In genomic region chr5:107615173-107615856, GRCh38 we compare ENCODE assay signal across 20 cellular contexts. TPM values are rescaled to one million over a fixed set of nuclear protein-coding genes. Genes with fewer than 3 reads are reported as not detected.
DNase-seq lines count a peak whose midpoint lies in the region; ATAC-seq and TF ChIP-seq lines count a peak whose summit lies in the region.
"Had no signal": no experiment of that assay in that cellular context is flagged by ENCODE, and none has a peak within 500 bp of the region (broad histone marks: within the 10 kb centered on the region; RNA-seq: fewer than 3 reads in every experiment).

No MANE protein-coding gene starts in this region.

- H2AFZ ChIP-seq in smooth muscle cell (ENCODE audit: low read depth): peak overlapping the region; percentile 38

- no peaks in the 10 kb centered on the region for H4K20me1 ChIP-seq in smooth muscle cell (ENCODE audit: low read depth)

- no peak overlapping the region for H3K4me2 ChIP-seq in smooth muscle cell

- TF ChIP-seq CTCF in smooth muscle cell (IDR thresholded peaks at IDR 0.05; ENCODE audit: borderline replicate concordance, insufficient read depth, poor library complexity, severe bottlenecking): no peak

- no peaks in the 10 kb centered on the region for H3K9me3 Mint-ChIP-seq in activated T-helper 2 cell treated with anti-CD3 and anti-CD28 coated beads, Interferon-gamma antibody, Interleukin-2, Interleukin-4, amounts not matched to agents 10 μg/mL and 5 μg/mL and 100 μg/mL, durations not matched to agents 14 hours and 24 hours and 36 hours
- H3K9me3 Mint-ChIP-seq: activated CD4-positive, alpha-beta T cell treated with anti-CD3 and anti-CD28 coated beads, Interleukin-2, amount 10 ng/mL, durations not matched to agents 24 days and 14 days; stimulated activated naive B cell treated with anti-CD40 and anti-IgM and Interleukin-4, amounts not matched to agents 10 μg/mL and 1 μg/mL and 100 μg/mL, for 72 hours had no signal

- H3K9me3 ChIP-seq in smooth muscle cell (replicated peaks; ENCODE audit: low read depth): no peaks in the 10 kb centered on the region
- H3K9me3 ChIP-seq: adrenal gland, esophagus muscularis mucosa, left ventricle myocardium inferior, right lobe of liver, thyroid gland had no signal

- DNase-seq in HCEC 1CT: peak; percentile 63
- peak; percentile 2 for DNase-seq in RPMI7951 (ENCODE audit: low read depth)
- peak; percentile 63 for DNase-seq in fibroblast of peridontal ligament (ENCODE audit: extremely low read depth)
- no peak for DNase-seq in smooth muscle cell (lab: John Stamatoyannopoulos, UW; ENCODE audit: unreplicated experiment)
- DNase-seq in activated T-helper 2 cell treated with anti-CD3 and anti-CD28 coated beads, Interferon-gamma antibody, Interleukin-2, Interleukin-4, amounts not matched to agents 10 μg/mL and 5 μg/mL and 100 μg/mL, durations not matched to agents 14 hours and 24 hours and 36 hours (ENCODE audit: low spot score): no peak
- no peak for DNase-seq in NCI-H2171 (lab: John Stamatoyannopoulos, UW)
- DNase-seq: activated CD4-positive, alpha-beta T cell treated with anti-CD3 and anti-CD28 coated beads, Interleukin-2, amount 10 ng/mL, durations not matched to agents 24 days and 14 days; activated gamma-delta T cell; adrenal gland; Calu3; central memory CD4-positive, alpha-beta T cell; left ventricle myocardium inferior; NCI-H1694 treated with DMSO at 0.1 percent for 48 hours; occipital lobe; right lobe of liver; stimulated activated naive B cell treated with anti-CD40 and anti-IgM and Interleukin-4, amounts not matched to agents 10 μg/mL and 1 μg/mL and 100 μg/mL, for 72 hours; thyroid gland had no signal

- H3K79me2 ChIP-seq in smooth muscle cell (ENCODE audit: low read depth): no peaks in the 10 kb centered on the region

- H3K4me3 Mint-ChIP-seq in activated T-helper 2 cell treated with anti-CD3 and anti-CD28 coated beads, Interferon-gamma antibody, Interleukin-2, Interleukin-4, amounts not matched to agents 10 μg/mL and 5 μg/mL and 100 μg/mL, durations not matched to agents 14 hours and 24 hours and 36 hours (ENCODE audit: low read depth): no peak overlapping the region
- H3K4me3 Mint-ChIP-seq: activated CD4-positive, alpha-beta T cell treated with anti-CD3 and anti-CD28 coated beads, Interleukin-2, amount 10 ng/mL, durations not matched to agents 24 days and 14 days; stimulated activated naive B cell treated with anti-CD40 and anti-IgM and Interleukin-4, amounts not matched to agents 10 μg/mL and 1 μg/mL and 100 μg/mL, for 72 hours had no signal

- no peaks in the 10 kb centered on the region for H3K27me3 ChIP-seq in smooth muscle cell (ENCODE audit: low read depth)
- H3K27me3 ChIP-seq: adrenal gland, esophagus muscularis mucosa, right lobe of liver, thyroid gland had no signal

- H3K4me3 ChIP-seq in smooth muscle cell: no peak overlapping the region
- H3K4me3 ChIP-seq: adrenal gland, esophagus muscularis mucosa, left ventricle myocardium inferior, right lobe of liver, thyroid gland had no signal

- WGBS in smooth muscle cell (ENCODE audit: low lambda C conversion rate): 71% methylated on average over 8 of the region's 8 CpGs

- H3K36me3 ChIP-seq in smooth muscle cell (ENCODE audit: low read depth): no peaks in the 10 kb centered on the region
- H3K36me3 ChIP-seq: adrenal gland, esophagus muscularis mucosa, left ventricle myocardium inferior, right lobe of liver, thyroid gland had no signal

- H3K4me1 Mint-ChIP-seq in activated T-helper 2 cell treated with anti-CD3 and anti-CD28 coated beads, Interferon-gamma antibody, Interleukin-2, Interleukin-4, amounts not matched to agents 10 μg/mL and 5 μg/mL and 100 μg/mL, durations not matched to agents 14 hours and 24 hours and 36 hours (ENCODE audit: low read depth): no peaks in the 10 kb centered on the region
- H3K4me1 Mint-ChIP-seq: activated CD4-positive, alpha-beta T cell treated with anti-CD3 and anti-CD28 coated beads, Interleukin-2, amount 10 ng/mL, durations not matched to agents 24 days and 14 days; stimulated activated naive B cell treated with anti-CD40 and anti-IgM and Interleukin-4, amounts not matched to agents 10 μg/mL and 1 μg/mL and 100 μg/mL, for 72 hours had no signal

- peaks cover 19% of the 10 kb centered on the region for H3K4me1 ChIP-seq in smooth muscle cell (ENCODE audit: low read depth)
- H3K4me1 ChIP-seq: adrenal gland, esophagus muscularis mucosa, right lobe of liver, thyroid gland had no signal

- H3F3A ChIP-seq in smooth muscle cell (ENCODE audit: low read depth): no peaks in the 10 kb centered on the region

- H3K27ac ChIP-seq in smooth muscle cell (ENCODE audit: low read depth): no peak overlapping the region
- H3K27ac ChIP-seq: adrenal gland, esophagus muscularis mucosa, left ventricle myocardium inferior, right lobe of liver, thyroid gland had no signal

- intact Hi-C loops in activated T-helper 2 cell treated with anti-CD3 and anti-CD28 coated beads, Interferon-gamma antibody, Interleukin-2, Interleukin-4, amounts not matched to agents 10 μg/mL and 5 μg/mL and 100 μg/mL, durations not matched to agents 14 hours and 24 hours and 36 hours (cut with micrococcal nuclease): no loop called here

- no peak overlapping the region for H3K27ac Mint-ChIP-seq in activated T-helper 2 cell treated with anti-CD3 and anti-CD28 coated beads, Interferon-gamma antibody, Interleukin-2, Interleukin-4, amounts not matched to agents 10 μg/mL and 5 μg/mL and 100 μg/mL, durations not matched to agents 14 hours and 24 hours and 36 hours
- H3K27ac Mint-ChIP-seq: activated CD4-positive, alpha-beta T cell treated with anti-CD3 and anti-CD28 coated beads, Interleukin-2, amount 10 ng/mL, durations not matched to agents 24 days and 14 days; stimulated activated naive B cell treated with anti-CD40 and anti-IgM and Interleukin-4, amounts not matched to agents 10 μg/mL and 1 μg/mL and 100 μg/mL, for 72 hours had no signal

- ATAC-seq in HG02588 (IDR thresholded peaks at IDR 0.05; ENCODE audit: unreplicated experiment): no peak
- ATAC-seq: right lobe of liver; Right ventricle myocardium inferior; stimulated activated naive B cell treated with anti-CD40 and anti-IgM and Interleukin-4, amounts not matched to agents 10 μg/mL and 1 μg/mL and 100 μg/mL, for 72 hours had no signal

- no peak overlapping the region for H3K9ac ChIP-seq in smooth muscle cell (ENCODE audit: low read depth)

- peaks cover 5% of the 10 kb centered on the region for H3K27me3 Mint-ChIP-seq in activated T-helper 2 cell treated with anti-CD3 and anti-CD28 coated beads, Interferon-gamma antibody, Interleukin-2, Interleukin-4, amounts not matched to agents 10 μg/mL and 5 μg/mL and 100 μg/mL, durations not matched to agents 14 hours and 24 hours and 36 hours (ENCODE audit: low read depth)

- H3K36me3 Mint-ChIP-seq in activated T-helper 2 cell treated with anti-CD3 and anti-CD28 coated beads, Interferon-gamma antibody, Interleukin-2, Interleukin-4, amounts not matched to agents 10 μg/mL and 5 μg/mL and 100 μg/mL, durations not matched to agents 14 hours and 24 hours and 36 hours (ENCODE audit: low read depth): no peaks in the 10 kb centered on the region
- H3K36me3 Mint-ChIP-seq: stimulated activated naive B cell treated with anti-CD40 and anti-IgM and Interleukin-4, amounts not matched to agents 10 μg/mL and 1 μg/mL and 100 μg/mL, for 72 hours had no signal

RNA-seq across cellular contexts. Expression of gene EFNA5, which starts 55.4 kb away (rescaled TPM):
- 0.96 and 2.6 TPM in 2 replicates for total RNA-seq in RPMI7951 (2014; rRNA removed; shearing (Covaris generic))
- 1.7 and 8.8 TPM in 2 replicates for total RNA-seq in smooth muscle cell
- 0.32 and 0.97 TPM in 2 replicates for polyA plus RNA-seq in smooth muscle cell
- 0.32 TPM in 1 of 2 replicates, not detected in the other for total RNA-seq in activated T-helper 2 cell treated with anti-CD3 and anti-CD28 coated beads, Interferon-gamma antibody, Interleukin-2, Interleukin-4, amounts not matched to agents 10 μg/mL and 5 μg/mL and 100 μg/mL, durations not matched to agents 14 hours and 24 hours and 36 hours
- total RNA-seq: activated CD4-positive, alpha-beta T cell treated with anti-CD3 and anti-CD28 coated beads, Interleukin-2, amount 10 ng/mL, durations not matched to agents 24 days and 14 days had no signal

Comparison
In these comparisons a context has a peak if more than half of its experiments do, and no peak if none do; other contexts are left out.
1. DNase-seq: peak in HCEC 1CT (single experiment), RPMI7951 (single experiment) and fibroblast of peridontal ligament (single experiment); none in smooth muscle cell (single experiment), activated T-helper 2 cell treated with anti-CD3 and anti-CD28 coated beads, Interferon-gamma antibody, Interleukin-2, Interleukin-4, amounts not matched to agents 10 μg/mL and 5 μg/mL and 100 μg/mL, durations not matched to agents 14 hours and 24 hours and 36 hours (single experiment) and NCI-H2171 (single experiment).